Comparison of ENCODE assay signal across 8 cellular contexts in the genomic region with DNA sequence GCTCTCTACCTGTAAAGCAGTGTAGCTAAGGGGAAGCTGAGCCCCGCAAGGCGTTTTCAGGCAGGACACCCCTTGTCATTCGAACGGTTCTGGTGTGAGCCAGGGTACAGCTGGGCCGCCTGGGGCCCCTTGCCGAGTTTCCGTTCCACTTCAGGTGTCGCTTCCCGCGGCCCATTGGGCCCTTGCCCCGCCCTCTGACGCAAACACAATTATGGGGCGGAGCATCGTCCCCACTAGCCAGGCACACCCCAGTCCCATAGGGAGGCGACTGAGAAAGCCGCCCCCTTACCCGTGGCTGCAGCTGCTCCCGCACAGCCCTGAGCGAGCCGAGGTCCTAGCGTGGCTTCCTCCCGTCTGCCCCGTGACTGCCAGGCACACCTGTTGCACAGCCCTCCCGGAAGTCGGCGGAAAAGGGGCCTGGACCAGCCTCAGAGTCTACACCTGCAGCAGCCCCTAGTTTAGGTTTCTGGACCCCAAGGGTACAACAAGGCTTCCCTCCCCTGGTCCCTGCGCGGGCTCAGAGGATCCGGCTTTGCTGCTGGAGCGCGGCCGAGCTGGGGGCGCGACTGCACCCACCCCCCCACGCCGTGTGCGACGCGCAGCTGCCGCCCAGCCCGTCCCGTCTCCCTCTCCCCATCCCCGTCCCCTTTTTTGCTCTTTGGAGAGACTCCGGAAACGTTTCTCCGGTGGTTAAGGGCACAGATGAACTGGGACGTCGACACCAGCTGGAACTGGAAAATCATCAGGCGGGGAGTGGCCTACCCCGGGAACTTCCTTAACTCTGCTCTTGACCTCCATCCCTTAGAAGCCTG. TPM values are rescaled to one million over a fixed set of nuclear protein-coding genes. Genes with fewer than 3 reads are reported as not detected.
DNase-seq lines count a peak whose midpoint lies in the region; ATAC-seq and TF ChIP-seq lines count a peak whose summit lies in the region.

A gene with protein sequence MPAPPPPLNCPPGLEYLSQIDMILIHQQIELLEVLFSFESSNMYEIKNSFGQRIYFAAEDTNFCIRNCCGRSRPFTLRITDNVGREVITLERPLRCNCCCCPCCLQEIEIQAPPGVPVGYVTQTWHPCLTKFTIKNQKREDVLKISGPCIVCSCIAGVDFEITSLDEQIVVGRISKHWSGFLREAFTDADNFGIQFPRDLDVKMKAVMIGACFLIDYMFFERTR (minus strand): TSS at position 356 of the 812 bp plus-strand sequence. CDS start 9,657 bp downstream, outside the sequence.

- no peak within 1 kb of the TSS for H3K27ac ChIP-seq in fibroblast of lung (ENCODE audit: insufficient read depth, low read length)
- H3K27ac ChIP-seq in osteoblast (ENCODE audit: low read depth, low read length): peak within 1 kb of the TSS; percentile 32
- H3K27ac ChIP-seq in thoracic aorta: peak within 1 kb of the TSS; percentile 38 to 64

- H3K4me1 Mint-ChIP-seq in activated T-cell treated with anti-CD3 and anti-CD28 coated beads, Interleukin-2, amount 50 U/mL, for 4 hours (ENCODE audit: low read depth): peaks cover 2% of the 10 kb centered on the region

- H3K79me2 ChIP-seq in fibroblast of lung (ENCODE audit: control insufficient read depth, insufficient read depth, low read length) (no peaks in the 10 kb centered on the region), osteoblast (ENCODE audit: insufficient read depth, low read length) (no peaks in the 10 kb centered on the region)

- peak within 1 kb of the TSS; percentile 80 for H3K4me3 Mint-ChIP-seq in activated T-cell treated with anti-CD3 and anti-CD28 coated beads, Interleukin-2, amount 50 U/mL, for 4 hours

- no peaks in the 10 kb centered on the region for H3K9me3 ChIP-seq in fibroblast of lung (ENCODE audit: control insufficient read depth, insufficient read depth, low read depth, low read length)
- no peaks in the 10 kb centered on the region for H3K9me3 ChIP-seq in osteoblast (ENCODE audit: low read depth, low read length)
- H3K9me3 ChIP-seq in thoracic aorta: no peaks in the 10 kb centered on the region

- no peaks in the 10 kb centered on the region for H3K27me3 Mint-ChIP-seq in activated T-cell treated with anti-CD3 and anti-CD28 coated beads, Interleukin-2, amount 50 U/mL, for 4 hours (ENCODE audit: low read depth)

- TF ChIP-seq CTCF in GM13976 (IDR thresholded peaks at IDR 0.05; ENCODE audit: borderline replicate concordance, control extremely low read depth, extremely low read depth, insufficient read depth, missing control alignments) (no peak), fibroblast of lung (conservative IDR thresholded peaks at IDR 0.05 in 1 of 2, IDR thresholded peaks at IDR 0.05 in 1 of 2; ENCODE audit: low read depth in 1 of 2, low read length in 2 of 2) (no peak), osteoblast (IDR thresholded peaks at IDR 0.05; ENCODE audit: extremely low read depth, low read depth, low read length) (no peak), thoracic aorta (IDR thresholded peaks at IDR 0.05) (no peak)

- H3K4me1 ChIP-seq in fibroblast of lung (ENCODE audit: control insufficient read depth, extremely low read depth, insufficient read depth, low read length): peaks cover 12% of the 10 kb centered on the region
- peaks cover 31% of the 10 kb centered on the region for H3K4me1 ChIP-seq in osteoblast (ENCODE audit: insufficient read depth, low read length)
- peaks cover 0 to 17% of the 10 kb centered on the region in 2 donors for H3K4me1 ChIP-seq in thoracic aorta (ENCODE audit: control insufficient read depth in 1 of 2, low read depth in 2 of 2)

- no peak within 1 kb of the TSS for H3K9ac ChIP-seq in fibroblast of lung (ENCODE audit: insufficient read depth, low read length)

- H4K20me1 ChIP-seq in fibroblast of lung (ENCODE audit: control insufficient read depth, extremely low read depth, insufficient read depth, low read length): no peaks in the 10 kb centered on the region
- H4K20me1 ChIP-seq in osteoblast (ENCODE audit: insufficient read depth, low read length): no peaks in the 10 kb centered on the region

- no peaks in the 10 kb centered on the region for H3K9me3 Mint-ChIP-seq in activated T-cell treated with anti-CD3 and anti-CD28 coated beads, Interleukin-2, amount 50 U/mL, for 4 hours

- in situ Hi-C loops in GM13976 (cut with MboI; ENCODE audit: low sequenced_read_pairs, unreplicated experiment): no loop called here

- H3K36me3 Mint-ChIP-seq in activated T-cell treated with anti-CD3 and anti-CD28 coated beads, Interleukin-2, amount 50 U/mL, for 4 hours (ENCODE audit: insufficient read depth): no peaks in the 10 kb centered on the region

- H2AFZ ChIP-seq in fibroblast of lung (ENCODE audit: low read length): peak within 1 kb of the TSS; percentile 63
- peak within 1 kb of the TSS; percentile 96 for H2AFZ ChIP-seq in osteoblast (ENCODE audit: low read length)

- H3K4me3 ChIP-seq in fibroblast of lung (replicated peaks in 1 of 4; ENCODE audit: control extremely low read depth in 1 of 4, insufficient read depth in 1 of 4, low read depth in 3 of 4, low read length in 4 of 4) (peak within 1 kb of the TSS in 3 of 4 experiments; percentile 25 to 56 (median 39)), osteoblast (ENCODE audit: insufficient read depth, low read length) (peak within 1 kb of the TSS; percentile 77), thoracic aorta (peak within 1 kb of the TSS; percentile 82)

- DNase-seq in GM13976 (ENCODE audit: low spot score) (peak; percentile 87), NCI-H2171 (lab: John Stamatoyannopoulos, UW) (peak; percentile 11), fibroblast of lung (ENCODE audit: low read depth in 2 of 2) (peak; percentile 38 to 49), osteoblast (ENCODE audit: insufficient read length, low spot score, missing footprints) (peak; percentile 89), thoracic aorta (ENCODE audit: low spot score) (peak; percentile 8), H4 (ENCODE audit: low spot score) (no peak)
- peak; percentile 69 for DNase-seq in activated T-cell treated with anti-CD3 and anti-CD28 coated beads, Interleukin-2, amount 50 U/mL, for 4 hours

- H3K27me3 ChIP-seq in fibroblast of lung (ENCODE audit: control insufficient read depth, insufficient read depth, low read length): no peaks in the 10 kb centered on the region
- H3K27me3 ChIP-seq in osteoblast (ENCODE audit: insufficient read depth, low read length): no peaks in the 10 kb centered on the region
- no peaks in the 10 kb centered on the region for H3K27me3 ChIP-seq in thoracic aorta (replicated peaks; ENCODE audit: insufficient read depth)

- ATAC-seq in HG02623 (IDR thresholded peaks at IDR 0.05; ENCODE audit: unreplicated experiment) (peak; percentile 98), thoracic aorta (ENCODE audit: insufficient number of reproducible peaks, low FRiP score, low read depth) (peak; percentile 44)
- ATAC-seq in activated T-cell treated with anti-CD3 and anti-CD28 coated beads, Interleukin-2, amount 50 U/mL, for 4 hours: peak; percentile 95 to 97

- peak within 1 kb of the TSS; percentile 58 for H3K4me2 ChIP-seq in fibroblast of lung (ENCODE audit: extremely low read depth, insufficient read depth, low read length)
- H3K4me2 ChIP-seq in osteoblast (ENCODE audit: insufficient read depth, low read length): peak within 1 kb of the TSS; percentile 87

- no peaks in the 10 kb centered on the region for H3K36me3 ChIP-seq in fibroblast of lung (ENCODE audit: control insufficient read depth, insufficient read depth, low read length)
- H3K36me3 ChIP-seq in osteoblast (ENCODE audit: insufficient read depth, low read length): no peaks in the 10 kb centered on the region
- no peaks in the 10 kb centered on the region for H3K36me3 ChIP-seq in thoracic aorta

RNA-seq across cellular contexts. Expression of the gene that starts here (rescaled TPM):
- under 1 TPM in 1 of 3 donors, not detected in 2; 0.26 TPM for total RNA-seq in activated T-cell treated with anti-CD3 and anti-CD28 coated beads, Interleukin-2, amount 50 U/mL, for 4 hours
- total RNA-seq in fibroblast of lung (0.17 TPM in 1 of 2 replicates, not detected in the other), osteoblast (not detected in 2 replicates), thoracic aorta (1 to 10 TPM in 1 of 2 donors, not detected in 1; 2.9 TPM)
- polyA plus RNA-seq in fibroblast of lung: not detected in 2 replicates
- polyA plus RNA-seq in fibroblast of lung (2012): not detected in 2 replicates
- polyA minus RNA-seq in fibroblast of lung (ENCODE audit: low replicate concordance): not detected in 2 replicates
- not detected in 2 replicates for total RNA-seq in H4 (2014; rRNA removed; shearing (Covaris generic))

Comparison
In these comparisons a context has a peak if more than half of its experiments do, and no peak if none do; other contexts are left out.
1. Peak in DNase-seq and ATAC-seq in activated T-cell treated with anti-CD3 and anti-CD28 coated beads, Interleukin-2, amount 50 U/mL, for 4 hours; RNA of the gene not detected or under 1 TPM.
2. Peak in DNase-seq, H3K4me3 ChIP-seq and H3K4me2 ChIP-seq in fibroblast of lung; RNA of the gene not detected or under 1 TPM.
3. Peak in DNase-seq, H3K4me3 ChIP-seq, H3K27ac ChIP-seq and H3K4me2 ChIP-seq in osteoblast; RNA of the gene not detected or under 1 TPM.
4. ATAC-seq: peak in every context shown above with its lines; median percentile 98 in HG02623; 96 in activated T-cell treated with anti-CD3 and anti-CD28 coated beads, Interleukin-2, amount 50 U/mL, for 4 hours; 44 in thoracic aorta.